13 cellular contexts compared by ENCODE assay signal in the genomic region with DNA sequence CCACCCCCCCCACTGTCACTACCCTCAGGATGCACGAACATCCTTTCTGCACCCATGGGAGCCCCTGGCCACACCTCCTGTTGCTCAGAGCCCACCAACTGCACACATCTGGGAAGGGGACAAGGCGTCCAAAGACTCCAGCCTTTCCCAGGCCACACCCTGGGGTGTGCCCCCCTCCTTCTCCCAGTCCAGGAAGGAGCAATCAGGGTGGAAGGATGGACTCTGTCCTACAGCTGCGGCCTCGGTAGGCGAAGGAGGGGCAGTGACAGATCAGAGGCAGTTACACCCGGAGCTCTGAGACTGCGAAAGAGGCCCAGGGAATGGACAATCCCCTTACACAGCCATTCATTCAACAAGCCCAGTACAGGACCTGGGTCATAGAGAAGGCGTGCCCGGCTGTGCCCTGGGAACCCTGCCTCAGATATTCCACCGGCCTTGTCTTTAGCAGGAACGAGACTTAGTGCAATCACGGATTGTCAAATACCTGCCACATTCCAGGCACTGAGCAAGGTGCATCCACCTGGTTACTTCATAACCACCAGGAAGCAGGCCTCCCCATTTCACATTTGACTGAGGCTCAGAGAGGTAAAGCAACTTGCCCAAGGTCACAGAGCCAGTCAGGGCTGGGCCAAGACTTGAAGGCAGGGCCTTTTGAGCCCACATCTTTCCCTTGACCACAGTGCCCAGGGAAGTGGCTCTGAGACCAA. TPM values are rescaled to one million over a fixed set of nuclear protein-coding genes. Genes with fewer than 3 reads are reported as not detected.
A peak's percentile ranks its signal among the peaks of the same experiment; 100 is the strongest.
DNase-seq lines count a peak whose midpoint lies in the region; ATAC-seq and TF ChIP-seq lines count a peak whose summit lies in the region.
"Had no signal": no experiment of that assay in that cellular context is flagged by ENCODE, and none has a peak within 500 bp of the region (broad histone marks: within the 10 kb centered on the region; RNA-seq: fewer than 3 reads in every experiment).

No MANE protein-coding gene starts in this region.

- H2AK5ac ChIP-seq in mesendoderm (ENCODE audit: low read length): no peak overlapping the region

- DNase-seq in endodermal cell: no peak
- no peak for DNase-seq in mesendoderm
- no peak for DNase-seq in suprapubic skin (ENCODE audit: low spot score in 2 of 2)
- no peak for DNase-seq in GDM1 (lab: John Stamatoyannopoulos, UW)
- DNase-seq in MV-4-11 (lab: John Stamatoyannopoulos, UW): no peak
- no peak for DNase-seq in DMS153 treated with DMSO at 0.1 percent for 48 hours (lab: John Stamatoyannopoulos, UW; ENCODE audit: unreplicated experiment)
- DNase-seq: CD8-positive, alpha-beta T cell; NCI-H345; SHP77 had no signal

- H3K27ac Mint-ChIP-seq in endodermal cell: peak overlapping the region; percentile 58
- H3K27ac Mint-ChIP-seq: CD8-positive, alpha-beta T cell; IgD-negative memory B cell had no signal

- no peak for TF ChIP-seq POLR2A in suprapubic skin (IDR thresholded peaks at IDR 0.05)

- no peaks in the 10 kb centered on the region for H3K27me3 Mint-ChIP-seq in endodermal cell (ENCODE audit: insufficient read depth)

- CTCF ChIA-PET in HEK293 (lab: Yijun Ruan, JAX): interaction anchor here (0.5 kb wide), 1 partner anchor 103 kb away, joined by 3 read pairs; no protein-coding TSS in a partner anchor

- 90 to 96% methylated on average over 5 to 12 of the region's 12 CpGs for WGBS in endodermal cell (ENCODE audit: insufficient coverage in 1 of 2, insufficient read length in 1 of 2), 2 experiments
- WGBS in mesendoderm (ENCODE audit: extremely low coverage, insufficient coverage, low lambda C conversion rate): no CpG with 5 or more reads among the region's 12 CpGs
- 50% methylated on average over 4 of the region's 12 CpGs for WGBS in suprapubic skin

- no peak overlapping the region for H3K9ac ChIP-seq in endodermal cell (ENCODE audit: extremely low read depth, low read length, poor library complexity, severe bottlenecking)
- no peak overlapping the region for H3K9ac ChIP-seq in mesendoderm (ENCODE audit: low read length)

- H3K4me3 ChIP-seq in HEK293 (ENCODE audit: low read depth, low read length) (no peak overlapping the region), endodermal cell (ENCODE audit: low read length) (no peak overlapping the region), mesendoderm (ENCODE audit: low read length) (no peak overlapping the region), suprapubic skin (no peak overlapping the region)

- no peak overlapping the region for H3K4ac ChIP-seq in mesendoderm (ENCODE audit: low read depth, low read length)

- no peak overlapping the region for H3K4me2 ChIP-seq in mesendoderm (ENCODE audit: low read length)

- POLR2A ChIA-PET in HEK293 (lab: Yijun Ruan, JAX): no interaction called here

- H3K4me1 ChIP-seq in HEK293 (ENCODE audit: control insufficient read depth, insufficient read depth, low read length) (no peaks in the 10 kb centered on the region), endodermal cell (ENCODE audit: control insufficient read depth, insufficient read depth, low read length) (peaks cover 23% of the 10 kb centered on the region), mesendoderm (ENCODE audit: control insufficient read depth, low read depth, low read length) (peaks cover 21% of the 10 kb centered on the region), suprapubic skin (peaks cover 78% of the 10 kb centered on the region)

- H3K27ac ChIP-seq in HEK293 (ENCODE audit: extremely low read depth, low read depth, low read length): no peak overlapping the region
- H3K27ac ChIP-seq in endodermal cell (ENCODE audit: low read depth, low read length): no peak overlapping the region
- no peak overlapping the region for H3K27ac ChIP-seq in mesendoderm (ENCODE audit: low read depth, low read length)
- peak overlapping the region; percentile 90 for H3K27ac ChIP-seq in suprapubic skin

- peak overlapping the region; percentile 10 for H3K56ac ChIP-seq in mesendoderm (ENCODE audit: low read length)

- no peak overlapping the region for H4K8ac ChIP-seq in mesendoderm (ENCODE audit: low read depth, low read length)

- H2BK15ac ChIP-seq in mesendoderm (replicated peaks; ENCODE audit: low read depth): no peak overlapping the region

- no peak for ATAC-seq in HG03521 (IDR thresholded peaks at IDR 0.05; ENCODE audit: unreplicated experiment)
- ATAC-seq: CD8-positive, alpha-beta T cell had no signal

- no peak overlapping the region for H3K23ac ChIP-seq in mesendoderm (ENCODE audit: low read length)

- no peak for TF ChIP-seq CTCF in HEK293 (tag by site-specific recombination; IDR thresholded peaks at IDR 0.05)
- TF ChIP-seq CTCF in endodermal cell (conservative IDR thresholded peaks at IDR 0.05): no peak
- no peak for TF ChIP-seq CTCF in suprapubic skin (IDR thresholded peaks at IDR 0.05)

- H3K9me3 ChIP-seq in HEK293 (ENCODE audit: control insufficient read depth, insufficient read depth, low read depth, low read length): no peaks in the 10 kb centered on the region
- H3K9me3 ChIP-seq in endodermal cell (ENCODE audit: control insufficient read depth, low read length): no peaks in the 10 kb centered on the region
- H3K9me3 ChIP-seq in suprapubic skin: no peaks in the 10 kb centered on the region

- no peaks in the 10 kb centered on the region for H3K9me3 Mint-ChIP-seq in endodermal cell
- H3K9me3 Mint-ChIP-seq: CD8-positive, alpha-beta T cell; central memory CD8-positive, alpha-beta T cell; IgD-negative memory B cell had no signal

- no peak overlapping the region for H4K5ac ChIP-seq in mesendoderm (ENCODE audit: low read length)

- peaks cover 36% of the 10 kb centered on the region for H3K36me3 Mint-ChIP-seq in endodermal cell (ENCODE audit: low read depth)
- H3K36me3 Mint-ChIP-seq: CD8-positive, alpha-beta T cell; IgD-negative memory B cell had no signal

- no peak overlapping the region for H2BK5ac ChIP-seq in mesendoderm (ENCODE audit: low read length)

- H3K4me1 Mint-ChIP-seq in endodermal cell: peaks cover 53% of the 10 kb centered on the region
- H3K4me1 Mint-ChIP-seq: central memory CD8-positive, alpha-beta T cell had no signal

- no peaks in the 10 kb centered on the region for H3K36me3 ChIP-seq in HEK293 (ENCODE audit: control insufficient read depth in 2 of 2, insufficient read depth in 1 of 2, low read length in 2 of 2)
- peaks cover 65% of the 10 kb centered on the region for H3K36me3 ChIP-seq in endodermal cell (ENCODE audit: control insufficient read depth, insufficient read depth, low read length)
- H3K36me3 ChIP-seq in mesendoderm (ENCODE audit: control insufficient read depth, insufficient read depth, low read length): no peaks in the 10 kb centered on the region
- no peaks in the 10 kb centered on the region for H3K36me3 ChIP-seq in suprapubic skin

- H3K4me3 Mint-ChIP-seq in endodermal cell: no peak overlapping the region
- H3K4me3 Mint-ChIP-seq: CD8-positive, alpha-beta T cell; central memory CD8-positive, alpha-beta T cell; IgD-negative memory B cell had no signal

- H2BK120ac ChIP-seq in mesendoderm (ENCODE audit: low read depth, low read length): no peak overlapping the region

- H3K27me3 ChIP-seq in endodermal cell (ENCODE audit: control insufficient read depth, insufficient read depth, low read length, poor library complexity, severe bottlenecking) (no peaks in the 10 kb centered on the region), mesendoderm (ENCODE audit: insufficient read depth, low read length, poor library complexity) (no peaks in the 10 kb centered on the region), suprapubic skin (no peaks in the 10 kb centered on the region)

- peaks cover 16% of the 10 kb centered on the region for H3K79me1 ChIP-seq in mesendoderm (ENCODE audit: low read length)

- no peak overlapping the region for H3K18ac ChIP-seq in mesendoderm (ENCODE audit: low read length)

- no peak for TF ChIP-seq EP300 in suprapubic skin (IDR thresholded peaks at IDR 0.05)

- H3K79me2 ChIP-seq in mesendoderm (ENCODE audit: control insufficient read depth, insufficient read depth, low read length): peaks cover 32% of the 10 kb centered on the region

TF ChIP-seq in HEK293, 187 proteins besides CTCF, POLR2A, EP300 and RAD21 (continues in another document):
- TF ChIP-seq HIC1 (tag by site-specific recombination; IDR thresholded peaks at IDR 0.05) (no peak), OVOL3 (tag by site-specific recombination; IDR thresholded peaks at IDR 0.05) (no peak), ZNF707 (tag by site-specific recombination; IDR thresholded peaks at IDR 0.05) (no peak), ZSCAN5A (tag by site-specific recombination; IDR thresholded peaks at IDR 0.05) (no peak)

RNA-seq across cellular contexts. Expression of gene HSPG2, which starts 9.4 kb away (rescaled TPM):
- 100 to 1,000 TPM; 222 to 227 TPM for total RNA-seq in endodermal cell
- 74.9 TPM for polyA plus RNA-seq in endodermal cell (2013, experiment 1 of 2)
- polyA plus RNA-seq in endodermal cell (2013, experiment 2 of 2): 76.7 TPM
- 10.1 TPM for polyA plus RNA-seq in mesendoderm (2013, experiment 1 of 2)
- 9.4 TPM for polyA plus RNA-seq in mesendoderm (2013, experiment 2 of 2)
- 100 to 1,000 TPM in 3 of 4 donors, 10 to 100 TPM in 1; 97.5 to 164 (median 131) TPM for total RNA-seq in suprapubic skin

RNA-seq across cellular contexts. Expression of gene CELA3B, which starts 49.1 kb away (rescaled TPM):
- total RNA-seq in endodermal cell: not detected
- not detected for polyA plus RNA-seq in endodermal cell (2013, experiment 1 of 2)
- polyA plus RNA-seq in endodermal cell (2013, experiment 2 of 2): not detected
- polyA plus RNA-seq in mesendoderm (2013, experiment 1 of 2): not detected
- polyA plus RNA-seq in mesendoderm (2013, experiment 2 of 2): not detected
- not detected for total RNA-seq in suprapubic skin
- total RNA-seq: CD8-positive, alpha-beta T cell had no signal
- polyA plus RNA-seq: IgD-negative memory B cell had no signal
